8 cellular contexts compared by ENCODE assay signal in genomic region chr5:42951169-42951846, GRCh38.
DNase-seq lines count a peak whose midpoint lies in the region; ATAC-seq and TF ChIP-seq lines count a peak whose summit lies in the region.

No MANE protein-coding gene starts in this region.

- intact Hi-C loops in left ventricle myocardium inferior (cut with micrococcal nuclease) = no loop called here

- no peaks in the 10 kb centered on the region for H3K36me3 ChIP-seq in RWPE2 (ENCODE audit: low read depth)
- H3K36me3 ChIP-seq in left ventricle myocardium inferior = no peaks in the 10 kb centered on the region

- no peaks in the 10 kb centered on the region for H3K27me3 ChIP-seq in RWPE2 (ENCODE audit: insufficient read depth, poor library complexity, severe bottlenecking)
- H3K27me3 ChIP-seq in left ventricle myocardium inferior (ENCODE audit: low read depth) = peaks cover 100% of the 10 kb centered on the region

- H3K4me1 ChIP-seq in RWPE2 (ENCODE audit: insufficient read depth, poor library complexity, severe bottlenecking) = peaks cover 17% of the 10 kb centered on the region
- H3K4me1 ChIP-seq in left ventricle myocardium inferior = peaks cover 36% of the 10 kb centered on the region

- H3K27ac ChIP-seq in RWPE2 (ENCODE audit: poor library complexity, severe bottlenecking) = peak overlapping the region; percentile 98
- peak overlapping the region; percentile 94 for H3K27ac ChIP-seq in left ventricle myocardium inferior (replicated peaks)

- no peak overlapping the region for H3K4me3 ChIP-seq in RWPE2 (ENCODE audit: severe bottlenecking)
- H3K4me3 ChIP-seq in left ventricle myocardium inferior = peak overlapping the region; percentile 71

- peak; percentile 23 for ATAC-seq in HG03139 (IDR thresholded peaks at IDR 0.05; ENCODE audit: unreplicated experiment)
- no peak for ATAC-seq in RWPE2 (ENCODE audit: low read depth)

- peak; percentile 38 for DNase-seq in NCI-H82 (lab: John Stamatoyannopoulos, UW)
- DNase-seq in NCI-H82 treated with DMSO at 0.1 percent for 48 hours (lab: John Stamatoyannopoulos, UW; ENCODE audit: unreplicated experiment) = no peak
- DNase-seq in RWPE2 (ENCODE audit: low spot score) = no peak
- DNase-seq in activated naive CD4-positive, alpha-beta T cell treated with Interleukin-2 at 50 U/mL for 16 hours = peak; percentile 75
- DNase-seq in left ventricle myocardium inferior = peak; percentile 26
- DNase-seq in stimulated activated CD4-positive, alpha-beta T cell treated with anti-CD3 and anti-CD28 coated beads, Interleukin-4, amount 100 ng/mL, for 24 hours = peak; percentile 73
- DNase-seq in NCI-H2171 treated with DMSO at 0.1 percent for 48 hours (lab: John Stamatoyannopoulos, UW) = no peak

- peaks cover 32% of the 10 kb centered on the region for H3K9me3 ChIP-seq in RWPE2 (ENCODE audit: severe bottlenecking)
- H3K9me3 ChIP-seq in left ventricle myocardium inferior (replicated peaks) = peaks cover 29% of the 10 kb centered on the region

- no peak for TF ChIP-seq CTCF in RWPE2 (IDR thresholded peaks at IDR 0.05; ENCODE audit: poor library complexity, severe bottlenecking)
- TF ChIP-seq CTCF in left ventricle myocardium inferior (IDR thresholded peaks at IDR 0.05; ENCODE audit: borderline replicate concordance) = no peak

Comparison
In these comparisons a context has a peak if more than half of its experiments do, and no peak if none do; other contexts are left out.
1. DNase-seq: peak in NCI-H82 (single experiment), activated naive CD4-positive, alpha-beta T cell treated with Interleukin-2 at 50 U/mL for 16 hours (single experiment), left ventricle myocardium inferior (single experiment) and stimulated activated CD4-positive, alpha-beta T cell treated with anti-CD3 and anti-CD28 coated beads, Interleukin-4, amount 100 ng/mL, for 24 hours (single experiment); none in NCI-H82 treated with DMSO at 0.1 percent for 48 hours (single experiment), RWPE2 (single experiment) and NCI-H2171 treated with DMSO at 0.1 percent for 48 hours (single experiment).